ENCODE assay signal across 1 cellular context in genomic region chr20:63296411-63297299, GRCh38.
TF ChIP-seq lines count a peak whose summit lies in the region.

No MANE protein-coding gene starts in this region.

TF ChIP-seq in HepG2, 621 proteins besides CTCF, POLR2A, EP300 and RAD21:
- TF ChIP-seq ZBTB8A (CRISPR knock-in tag; IDR thresholded peaks at IDR 0.05; ENCODE audit: borderline replicate concordance, low read depth) (no peak), ZNF468 (CRISPR knock-in tag; IDR thresholded peaks at IDR 0.05) (no peak), MNT (IDR thresholded peaks at IDR 0.05) (peak; percentile 93), BHLHE40 (IDR thresholded peaks at IDR 0.05; ENCODE audit: low read length) (peak; percentile 58), ZNF337 (CRISPR knock-in tag; IDR thresholded peaks at IDR 0.05; ENCODE audit: borderline replicate concordance, low read depth) (no peak), ZNF768 (CRISPR knock-in tag; IDR thresholded peaks at IDR 0.05) (0 out of 2 replicates have a peak, but pooled peaks have one; percentile 5), ZNF879 (CRISPR knock-in tag; IDR thresholded peaks at IDR 0.05) (no peak), KAT8 (CRISPR knock-in tag; IDR thresholded peaks at IDR 0.05) (no peak)
